8 cellular contexts compared by ENCODE assay signal in the genomic region with DNA sequence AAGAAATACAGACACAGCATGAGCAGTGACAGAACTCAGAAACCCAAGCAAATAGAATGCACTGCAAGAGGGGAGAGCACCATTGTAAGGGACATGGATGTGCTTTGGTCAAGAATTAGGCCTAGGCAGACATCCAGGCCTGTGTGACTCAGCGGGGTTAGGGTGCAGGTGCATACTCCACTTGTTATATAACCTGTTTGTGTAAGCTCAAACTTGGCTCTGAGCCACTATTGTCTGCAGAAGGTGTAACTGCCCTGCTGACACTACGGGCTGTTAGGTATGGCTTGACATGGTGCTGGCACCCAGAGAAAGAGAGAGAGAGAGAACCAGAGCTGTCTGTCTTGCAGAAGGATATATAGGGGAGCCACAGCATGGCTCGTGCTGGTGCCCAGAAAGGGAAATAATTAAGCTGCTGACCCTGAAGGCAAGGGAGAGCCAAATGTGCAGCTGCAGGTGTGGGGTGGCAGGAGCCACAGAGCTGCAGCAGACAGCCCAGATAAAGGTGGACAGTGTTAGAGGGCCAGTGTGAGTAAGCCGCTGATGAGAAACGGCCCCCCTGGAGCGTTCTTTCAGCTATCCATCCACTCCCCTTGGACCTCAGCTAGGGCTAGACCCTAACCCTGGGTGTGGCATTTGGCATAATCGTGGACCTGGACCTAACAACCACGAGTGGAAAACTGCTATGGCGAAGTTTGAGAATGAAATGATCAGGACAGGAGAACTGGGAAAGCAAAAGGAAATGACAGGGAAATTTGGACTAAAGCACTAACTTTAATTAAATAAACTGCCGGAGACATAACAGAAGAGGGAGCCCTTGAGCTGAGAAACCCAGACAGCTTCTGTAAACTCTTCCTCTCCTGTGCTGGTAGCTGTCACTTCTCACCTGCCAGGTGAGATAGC.
DNase-seq lines count a peak whose midpoint lies in the region; ATAC-seq and TF ChIP-seq lines count a peak whose summit lies in the region.

No MANE protein-coding gene starts in this region.

- no peak overlapping the region for H3K27ac ChIP-seq in HCT116 (ENCODE audit: low read depth, low read length)
- H3K27ac ChIP-seq in smooth muscle cell (ENCODE audit: low read depth) = no peak overlapping the region

- H3K4me1 ChIP-seq in HCT116 (ENCODE audit: control insufficient read depth in 1 of 2, insufficient read depth in 2 of 2, low read length in 2 of 2) (no peaks in the 10 kb centered on the region), smooth muscle cell (ENCODE audit: low read depth) (no peaks in the 10 kb centered on the region)

- H3F3A ChIP-seq in smooth muscle cell (ENCODE audit: low read depth) = no peaks in the 10 kb centered on the region

- H3K79me2 ChIP-seq in HCT116 (ENCODE audit: insufficient read depth, low read length) (no peaks in the 10 kb centered on the region), smooth muscle cell (ENCODE audit: low read depth) (no peaks in the 10 kb centered on the region)

- H3K9me2 ChIP-seq in HCT116 (ENCODE audit: insufficient read depth) = no peaks in the 10 kb centered on the region

- 42% methylated on average over 10 of the region's 10 CpGs for WGBS in smooth muscle cell (ENCODE audit: low lambda C conversion rate)

- POLR2A ChIA-PET in HCT116 (lab: Charles Lee) = no interaction called here

- peak; percentile 58 for TF ChIP-seq CTCF in GM12873 (IDR thresholded peaks at IDR 0.05; ENCODE audit: insufficient read depth, low read depth, low read length, missing control alignments)
- peak in 1 of 3 experiments; percentile 31; a peak in 2 of 6 replicates for TF ChIP-seq CTCF in HCT116 (IDR thresholded peaks at IDR 0.05 in 2 of 3, conservative IDR thresholded peaks at IDR 0.05 in 1 of 3; ENCODE audit: borderline replicate concordance in 1 of 3, insufficient read depth in 1 of 3, low read depth in 2 of 3, low read length in 2 of 3)
- TF ChIP-seq CTCF in smooth muscle cell (IDR thresholded peaks at IDR 0.05; ENCODE audit: borderline replicate concordance, insufficient read depth, poor library complexity, severe bottlenecking) = peak; percentile 84

- no peak for DNase-seq in HCT116 (ENCODE audit: low read depth, low spot score)
- DNase-seq in NCI-H1417 (lab: John Stamatoyannopoulos, UW) = peak; percentile 81 to 92 (median 82)
- peak; percentile 4 for DNase-seq in T1000 (lab: John Stamatoyannopoulos, UW)
- DNase-seq in glomerular endothelial cell (ENCODE audit: extremely low read depth, low read depth, low spot score) = peak; percentile 45
- DNase-seq in smooth muscle cell (lab: John Stamatoyannopoulos, UW; ENCODE audit: unreplicated experiment) = no peak
- no peak for DNase-seq in MV-4-11 (lab: John Stamatoyannopoulos, UW)

- ATAC-seq in HCT116 (no peak), GM19035 (IDR thresholded peaks at IDR 0.05; ENCODE audit: unreplicated experiment) (no peak)

- intact Hi-C loops in HCT116 (cut with micrococcal nuclease) = no loop called here

- H3K27me3 ChIP-seq in HCT116 (ENCODE audit: insufficient read depth, low read length) (no peaks in the 10 kb centered on the region), smooth muscle cell (ENCODE audit: low read depth) (no peaks in the 10 kb centered on the region)

- H3K9ac ChIP-seq in HCT116 (ENCODE audit: low read length) = no peak overlapping the region
- no peak overlapping the region for H3K9ac ChIP-seq in smooth muscle cell (ENCODE audit: low read depth)

- H2AFZ ChIP-seq in HCT116 (ENCODE audit: low read depth, low read length, poor library complexity, severe bottlenecking) (no peak overlapping the region), smooth muscle cell (ENCODE audit: low read depth) (no peak overlapping the region)

- H4K20me1 ChIP-seq in HCT116 (ENCODE audit: insufficient read depth) (no peaks in the 10 kb centered on the region), smooth muscle cell (ENCODE audit: low read depth) (no peaks in the 10 kb centered on the region)

- RAD21 ChIA-PET in HCT116 (lab: Charles Lee; ENCODE audit: low non-redundant PET in 1 of 2, low total read pairs in 2 of 2, uncharacterized antibody in 2 of 2, unreplicated experiment in 2 of 2) = no interaction called here

- H3K9me3 ChIP-seq in HCT116 (ENCODE audit: control insufficient read depth in 1 of 2, insufficient read depth in 1 of 2, low read depth in 1 of 2, low read length in 2 of 2) (peaks cover 4 to 10% of the 10 kb centered on the region in 2 experiments; a peak in 1 of 4 replicates), smooth muscle cell (replicated peaks; ENCODE audit: low read depth) (peaks cover 4% of the 10 kb centered on the region)

- H3K36me3 ChIP-seq in HCT116 (ENCODE audit: control insufficient read depth in 1 of 2, insufficient read depth in 2 of 2, low read length in 2 of 2) = no peaks in the 10 kb centered on the region
- H3K36me3 ChIP-seq in smooth muscle cell (ENCODE audit: low read depth) = no peaks in the 10 kb centered on the region

- TF ChIP-seq RAD21 in HCT116 (IDR thresholded peaks at IDR 0.05; ENCODE audit: low read depth) = peak; percentile 31

- no peak overlapping the region for H3K4me3 ChIP-seq in HCT116 (replicated peaks in 1 of 2; ENCODE audit: low read depth in 1 of 2, low read length in 2 of 2)
- H3K4me3 ChIP-seq in smooth muscle cell = no peak overlapping the region

- CTCF ChIA-PET in HCT116 (lab: Charles Lee) = interaction anchor here (1.4 kb wide), 1 partner anchor 236 kb away, joined by 3 read pairs; no protein-coding TSS in a partner anchor

- no peak overlapping the region for H3K4me2 ChIP-seq in HCT116 (ENCODE audit: low read length)
- no peak overlapping the region for H3K4me2 ChIP-seq in smooth muscle cell

- no peak for TF ChIP-seq POLR2A in HCT116 (IDR thresholded peaks at IDR 0.05; ENCODE audit: borderline replicate concordance, extremely low read depth, insufficient read depth, insufficient read length)

- no TSS peak for BruUV-seq in HCT116 (replicated peaks; lab: Mats Ljungman, UMichigan)

TF ChIP-seq in HCT116, 20 proteins besides CTCF, POLR2A, EP300 and RAD21:
- TF ChIP-seq SP1 (IDR thresholded peaks at IDR 0.05; ENCODE audit: low read depth) (no peak), ELF1 (IDR thresholded peaks at IDR 0.05; ENCODE audit: borderline replicate concordance, low read depth) (no peak), CBX3 (IDR thresholded peaks at IDR 0.05; ENCODE audit: low read depth) (no peak), EZH2phosphoT487 (IDR thresholded peaks at IDR 0.05; ENCODE audit: borderline replicate concordance) (no peak), FOSL1 (IDR thresholded peaks at IDR 0.05; ENCODE audit: low read depth) (no peak)

Comparison
In these comparisons a context has a peak if more than half of its experiments do, and no peak if none do; other contexts are left out.
1. DNase-seq: peak in NCI-H1417 (3 of 3), T1000 (single experiment) and glomerular endothelial cell (single experiment); none in HCT116 (single experiment), smooth muscle cell (single experiment) and MV-4-11 (single experiment).